In genomic region chr1:119631433-119632102, GRCh38 we compare ENCODE assay signal across 9 cellular contexts. TPM values are rescaled to one million over a fixed set of nuclear protein-coding genes. Genes with fewer than 3 reads are reported as not detected.
DNase-seq lines count a peak whose midpoint lies in the region; ATAC-seq and TF ChIP-seq lines count a peak whose summit lies in the region.
"Had no signal": no experiment of that assay in that cellular context is flagged by ENCODE, and none has a peak within 500 bp of the region (broad histone marks: within the 10 kb centered on the region; RNA-seq: fewer than 3 reads in every experiment).

No MANE protein-coding gene starts in this region.

- CTCF ChIA-PET in HEK293 (lab: Yijun Ruan, JAX): interaction anchor here (0.5 to 1.6 kb wide), 4 partner anchors 14 to 87 kb away, joined by 3 to 11 read pairs (median 4); partner anchors contain the start of gene ZNF697

- H3K27ac ChIP-seq in HEK293 (ENCODE audit: extremely low read depth, low read depth, low read length) (no peak overlapping the region; the same call in 1 of the 2 replicates), RWPE2 (ENCODE audit: poor library complexity, severe bottlenecking) (no peak overlapping the region), neuronal stem cell (replicated peaks; ENCODE audit: low read length) (no peak overlapping the region)

- H3K27me3 Mint-ChIP-seq in activated T-cell treated with anti-CD3 and anti-CD28 coated beads, Interleukin-2, amount 50 U/mL, for 72 hours (ENCODE audit: low read depth): peaks cover 54% of the 10 kb centered on the region
- no peaks in the 10 kb centered on the region for H3K27me3 Mint-ChIP-seq in osteocyte (ENCODE audit: unreplicated experiment)

- TF ChIP-seq CTCF in HEK293 (tag by site-specific recombination; IDR thresholded peaks at IDR 0.05) (no peak), RWPE2 (IDR thresholded peaks at IDR 0.05; ENCODE audit: poor library complexity, severe bottlenecking) (no peak), osteocyte (IDR thresholded peaks at IDR 0.05) (no peak)

- peak overlapping the region; percentile 24 for H2AK5ac ChIP-seq in neuronal stem cell (ENCODE audit: low read depth, low read length)

- peak overlapping the region; percentile 11 for H3K23ac ChIP-seq in neuronal stem cell (ENCODE audit: low read depth, low read length, poor library complexity)

- H2AFZ ChIP-seq in neuronal stem cell (ENCODE audit: low read length): no peak overlapping the region

- no peak overlapping the region for H2BK5ac ChIP-seq in neuronal stem cell (ENCODE audit: low read length)

- no peak overlapping the region for H2BK15ac ChIP-seq in neuronal stem cell (ENCODE audit: low read length)

- H2BK120ac ChIP-seq in neuronal stem cell (ENCODE audit: low read depth, low read length): no peak overlapping the region

- H3K36me3 Mint-ChIP-seq in activated T-cell treated with anti-CD3 and anti-CD28 coated beads, Interleukin-2, amount 50 U/mL, for 72 hours (ENCODE audit: insufficient read depth in 2 of 2): no peaks in the 10 kb centered on the region
- H3K36me3 Mint-ChIP-seq in osteocyte (ENCODE audit: unreplicated experiment): peaks cover 6% of the 10 kb centered on the region

- H3K4me2 ChIP-seq in neuronal stem cell (ENCODE audit: insufficient read depth, low read length, poor library complexity, severe bottlenecking): no peak overlapping the region

- no peak overlapping the region for H3K4ac ChIP-seq in neuronal stem cell (ENCODE audit: low read length)

- peak overlapping the region; percentile 34 for H3K18ac ChIP-seq in neuronal stem cell (ENCODE audit: low read length)

- H3K4me3 Mint-ChIP-seq in activated T-cell treated with anti-CD3 and anti-CD28 coated beads, Interleukin-2, amount 50 U/mL, for 72 hours: no peak overlapping the region
- no peak overlapping the region for H3K4me3 Mint-ChIP-seq in osteocyte (ENCODE audit: unreplicated experiment)
- H3K4me3 Mint-ChIP-seq: activated B cell treated with CpG ODN at 0.5 μM for 24 hours had no signal

- no peak overlapping the region for H2BK12ac ChIP-seq in neuronal stem cell (ENCODE audit: low read length)

- no peaks in the 10 kb centered on the region for H3K79me1 ChIP-seq in neuronal stem cell (ENCODE audit: low read depth, low read length)

- peaks cover 6% of the 10 kb centered on the region for H3K4me1 Mint-ChIP-seq in activated T-cell treated with anti-CD3 and anti-CD28 coated beads, Interleukin-2, amount 50 U/mL, for 72 hours (ENCODE audit: low read depth)
- peaks cover 35% of the 10 kb centered on the region for H3K4me1 Mint-ChIP-seq in osteocyte (ENCODE audit: unreplicated experiment)
- H3K4me1 Mint-ChIP-seq: activated B cell treated with CpG ODN at 0.5 μM for 24 hours had no signal

- no peaks in the 10 kb centered on the region for H3K9me3 ChIP-seq in HEK293 (ENCODE audit: control insufficient read depth, insufficient read depth, low read depth, low read length)
- no peaks in the 10 kb centered on the region for H3K9me3 ChIP-seq in RWPE2 (ENCODE audit: severe bottlenecking)
- H3K9me3 ChIP-seq in neuronal stem cell (replicated peaks in 1 of 2; ENCODE audit: control insufficient read depth in 2 of 2, insufficient read depth in 1 of 2, low read depth in 1 of 2, low read length in 2 of 2): no peaks in the 10 kb centered on the region

- no peak overlapping the region for H4K8ac ChIP-seq in neuronal stem cell (ENCODE audit: low read depth, low read length)

- peak overlapping the region; percentile 18 for H3K9ac ChIP-seq in neuronal stem cell (ENCODE audit: low read depth, low read length, poor library complexity)

- no CpG with 5 or more reads among the region's 37 CpGs for WGBS in neuronal stem cell (ENCODE audit: extremely low coverage in 2 of 2, insufficient read length in 2 of 2, insufficient replicate concordance in 1 of 2), 2 donors

- H3K27me3 ChIP-seq in RWPE2 (ENCODE audit: insufficient read depth, poor library complexity, severe bottlenecking): no peaks in the 10 kb centered on the region
- H3K27me3 ChIP-seq in neuronal stem cell (ENCODE audit: control insufficient read depth in 3 of 3, insufficient read depth in 3 of 3, low read depth in 1 of 3, low read length in 3 of 3): no peaks in the 10 kb centered on the region

- H3K27ac Mint-ChIP-seq in activated T-cell treated with anti-CD3 and anti-CD28 coated beads, Interleukin-2, amount 50 U/mL, for 72 hours: no peak overlapping the region
- no peak overlapping the region for H3K27ac Mint-ChIP-seq in osteocyte (ENCODE audit: unreplicated experiment)
- H3K27ac Mint-ChIP-seq: activated B cell treated with CpG ODN at 0.5 μM for 24 hours had no signal

- peak; percentile 89 for ATAC-seq in RWPE2 (ENCODE audit: low read depth)
- no peak for ATAC-seq in activated T-cell treated with anti-CD3 and anti-CD28 coated beads, Interleukin-2, amount 50 U/mL, for 72 hours (replicated peaks in 1 of 2)

- peaks cover 16% of the 10 kb centered on the region for H3K4me1 ChIP-seq in HEK293 (ENCODE audit: control insufficient read depth, insufficient read depth, low read length)
- H3K4me1 ChIP-seq in RWPE2 (ENCODE audit: insufficient read depth, poor library complexity, severe bottlenecking): peaks cover 5% of the 10 kb centered on the region
- peaks cover 0 to 4% of the 10 kb centered on the region in 2 donors for H3K4me1 ChIP-seq in neuronal stem cell (ENCODE audit: control insufficient read depth in 2 of 2, insufficient read depth in 1 of 2, low read depth in 1 of 2, low read length in 2 of 2)

- H3K9me3 Mint-ChIP-seq in activated T-cell treated with anti-CD3 and anti-CD28 coated beads, Interleukin-2, amount 50 U/mL, for 72 hours: no peaks in the 10 kb centered on the region
- no peaks in the 10 kb centered on the region for H3K9me3 Mint-ChIP-seq in osteocyte (ENCODE audit: unreplicated experiment)
- H3K9me3 Mint-ChIP-seq: activated B cell treated with CpG ODN at 0.5 μM for 24 hours had no signal

- H3K14ac ChIP-seq in neuronal stem cell (ENCODE audit: low read length): no peak overlapping the region

- DNase-seq in AG08396 (ENCODE audit: low spot score) (peak; percentile 87), RWPE2 (ENCODE audit: low spot score) (peak; percentile 75), fibroblast of the conjunctiva (ENCODE audit: low read depth) (peak; percentile 69), neuronal stem cell (ENCODE audit: low spot score) (no peak), osteocyte (ENCODE audit: extremely low spot score, unreplicated experiment) (no peak), SW 1271 (lab: John Stamatoyannopoulos, UW) (no peak)
- DNase-seq in activated T-cell treated with anti-CD3 and anti-CD28 coated beads, Interleukin-2, amount 50 U/mL, for 72 hours: no peak
- DNase-seq: activated B cell treated with CpG ODN at 0.5 μM for 24 hours had no signal

- peak overlapping the region; percentile 12; the same call in 1 of the 2 replicates for H3K4me3 ChIP-seq in HEK293 (ENCODE audit: low read depth, low read length)
- H3K4me3 ChIP-seq in RWPE2 (ENCODE audit: severe bottlenecking): no peak overlapping the region
- H3K4me3 ChIP-seq in neuronal stem cell (ENCODE audit: low read length in 2 of 2): peak overlapping the region in 1 of 2 donors; percentile 36

- H3K36me3 ChIP-seq in HEK293 (ENCODE audit: control insufficient read depth in 2 of 2, insufficient read depth in 1 of 2, low read length in 2 of 2) (no peaks in the 10 kb centered on the region), RWPE2 (ENCODE audit: low read depth) (peaks cover 10% of the 10 kb centered on the region; the same call in 1 of the 2 replicates), neuronal stem cell (replicated peaks in 1 of 2; ENCODE audit: control insufficient read depth in 2 of 2, insufficient read depth in 2 of 2, low read length in 2 of 2) (peaks cover 0 to 3% of the 10 kb centered on the region in 2 donors)

- POLR2A ChIA-PET in HEK293 (lab: Yijun Ruan, JAX): interaction anchor here (1.3 kb wide), 1 partner anchor 17 kb away, joined by 6 read pairs; the partner anchor contains the start of gene ZNF697

- no peak overlapping the region for H4K91ac ChIP-seq in neuronal stem cell (ENCODE audit: low read depth, low read length, poor library complexity)

TF ChIP-seq in HEK293, 187 proteins besides CTCF, POLR2A, EP300 and RAD21:
- TF ChIP-seq EGR2 (tag by site-specific recombination; IDR thresholded peaks at IDR 0.05; ENCODE audit: low read depth) (peak; percentile 54; the same call in 1 of the 2 replicates), ZNF510 (tag by site-specific recombination; IDR thresholded peaks at IDR 0.05; ENCODE audit: insufficient replicate concordance) (no peak), ZNF624 (tag by site-specific recombination; IDR thresholded peaks at IDR 0.05) (no peak), OVOL3 (tag by site-specific recombination; IDR thresholded peaks at IDR 0.05) (no peak), GLIS2 (tag by site-specific recombination; IDR thresholded peaks at IDR 0.05) (no peak), ZNF211 (tag by site-specific recombination; IDR thresholded peaks at IDR 0.05; ENCODE audit: low read depth) (no peak), ZNF561 (tag by site-specific recombination; IDR thresholded peaks at IDR 0.05; ENCODE audit: borderline replicate concordance) (no peak), SCRT1 (tag by site-specific recombination; IDR thresholded peaks at IDR 0.05; ENCODE audit: borderline replicate concordance) (no peak), ZFHX2 (tag by site-specific recombination; conservative IDR thresholded peaks at IDR 0.05) (peak; percentile 55; the same call in 1 of the 2 replicates), GLI4 (tag by site-specific recombination; IDR thresholded peaks at IDR 0.05) (no peak), ZNF600 (tag by site-specific recombination; IDR thresholded peaks at IDR 0.05) (peak; percentile 34; the same call in 1 of the 2 replicates), ZNF214 (tag by site-specific recombination; IDR thresholded peaks at IDR 0.05; ENCODE audit: borderline replicate concordance) (no peak)

RNA-seq across cellular contexts. Expression of gene ZNF697, which starts 16.5 kb away (rescaled TPM):
- 4.7 TPM for polyA plus RNA-seq in neuronal stem cell (2013, experiment 1 of 2)
- polyA plus RNA-seq in neuronal stem cell (2013, experiment 2 of 2): 4.7 TPM
- total RNA-seq in activated T-cell treated with anti-CD3 and anti-CD28 coated beads, Interleukin-2, amount 50 U/mL, for 72 hours: under 1 TPM; 0.26 to 0.32 TPM
- 8.0 and 8.3 TPM in 2 replicates for total RNA-seq in osteocyte

Comparison
In these comparisons a context has a peak if more than half of its experiments do, and no peak if none do; other contexts are left out.
1. DNase-seq: peak in AG08396 (single experiment), RWPE2 (single experiment) and fibroblast of the conjunctiva (single experiment); none in neuronal stem cell (single experiment), activated T-cell treated with anti-CD3 and anti-CD28 coated beads, Interleukin-2, amount 50 U/mL, for 72 hours (0 of 2), osteocyte (single experiment) and SW 1271 (0 of 2).